7 cellular contexts compared by ENCODE assay signal in the genomic region with DNA sequence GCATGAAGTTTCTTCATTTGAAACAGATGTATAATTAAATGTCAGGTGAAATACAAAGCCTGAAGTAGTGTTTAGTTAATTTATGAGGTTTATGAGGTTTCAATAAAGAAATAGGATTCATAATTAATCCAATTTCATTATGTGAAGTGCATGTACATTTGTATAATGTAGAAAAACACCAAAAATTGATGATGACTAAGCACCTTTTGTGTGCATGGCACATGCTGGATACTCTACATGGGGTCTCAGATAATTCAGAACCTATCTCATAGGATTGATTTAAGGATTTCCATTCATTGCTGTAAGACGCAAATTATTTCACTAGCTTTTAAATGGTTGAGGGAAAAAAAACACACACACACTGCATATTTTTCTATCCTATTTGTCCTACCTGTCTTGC.
"Had no signal": no experiment of that assay in that cellular context is flagged by ENCODE, and none has a peak within 500 bp of the region (broad histone marks: within the 10 kb centered on the region; RNA-seq: fewer than 3 reads in every experiment).

No MANE protein-coding gene starts in this region.

- H3K4me2 ChIP-seq: GM23338, KMS-11 had no signal

- H3K4me3 ChIP-seq: GM23338 had no signal

- H3K27ac ChIP-seq: KMS-11 had no signal

- H3K27ac Mint-ChIP-seq: GM23338, H9 had no signal

- FAIRE-seq: H1, H54 had no signal

- DNase-seq: H9, HCEC 1CT, KBM-7 had no signal

- H3K9me3 Mint-ChIP-seq: GM23338, H9 had no signal

- H3K9ac ChIP-seq: KMS-11 had no signal

- H3K4me3 Mint-ChIP-seq: GM23338, H9 had no signal

- ATAC-seq: GM23338 had no signal
